ENCODE assay signal across 15 cellular contexts in genomic region chr2:188773075-188773474, GRCh38.
DNase-seq lines count a peak whose midpoint lies in the region; ATAC-seq, FAIRE-seq and TF ChIP-seq lines count a peak whose summit lies in the region.
"Had no signal": no experiment of that assay in that cellular context is flagged by ENCODE, and none has a peak within 500 bp of the region (broad histone marks: within the 10 kb centered on the region; RNA-seq: fewer than 3 reads in every experiment).

No MANE protein-coding gene starts in this region.

- no peaks in the 10 kb centered on the region for H3K9me3 ChIP-seq in Peyer's patch
- H3K9me3 ChIP-seq: Caco-2, heart left ventricle had no signal

- H3K4me3 ChIP-seq in epithelial cell of esophagus (ENCODE audit: low read length), result no peak overlapping the region
- H3K4me3 ChIP-seq in Peyer's patch, result no peak overlapping the region
- H3K4me3 ChIP-seq: heart left ventricle had no signal

- DNase-seq in AML-193 (lab: John Stamatoyannopoulos, UW) (peak; percentile 2), HTR-8/SVneo (ENCODE audit: insufficient read length, low spot score) (no peak), NCI-H510A treated with DMSO at 0.1 percent for 48 hours (lab: John Stamatoyannopoulos, UW) (peak; percentile 80), epithelial cell of esophagus (ENCODE audit: low read depth) (peak; percentile 86), Peyer's patch (no peak)
- DNase-seq: activated CD4-positive, alpha-beta T cell treated with anti-CD3 and anti-CD28 coated beads, Interleukin-2, amount 50 U/mL, for 4 hours; activated naive CD8-positive, alpha-beta T cell treated with anti-CD3 and anti-CD28 coated beads, Interleukin-2, amount 50 U/mL, for 24 hours; activated T-cell treated with anti-CD3 and anti-CD28 coated beads, Interleukin-2, amount 50 U/mL, for 48 hours; Caco-2; heart left ventricle; islet precursor cell had no signal

- no peak for TF ChIP-seq POLR2A in Peyer's patch (IDR thresholded peaks at IDR 0.05)

- TF ChIP-seq CTCF in epithelial cell of esophagus (IDR thresholded peaks at IDR 0.05; ENCODE audit: insufficient read depth, low read depth, low read length, missing control alignments) (no peak), Peyer's patch (IDR thresholded peaks at IDR 0.05) (no peak)

- no peaks in the 10 kb centered on the region for H3K4me1 ChIP-seq in Peyer's patch
- H3K4me1 ChIP-seq: heart left ventricle had no signal

- H3K36me3 ChIP-seq in Peyer's patch, result no peaks in the 10 kb centered on the region
- H3K36me3 ChIP-seq: heart left ventricle had no signal

- ATAC-seq in GM18870 (IDR thresholded peaks at IDR 0.05; ENCODE audit: unreplicated experiment) (no peak), HG03159 (IDR thresholded peaks at IDR 0.05; ENCODE audit: unreplicated experiment) (no peak), GM21367 (IDR thresholded peaks at IDR 0.05; ENCODE audit: unreplicated experiment) (no peak)
- ATAC-seq: activated naive CD8-positive, alpha-beta T cell treated with anti-CD3 and anti-CD28 coated beads, Interleukin-2, amount 50 U/mL, for 24 hours; heart left ventricle had no signal

- FAIRE-seq in HTR-8/SVneo (lab: Jason Lieb, UNC), result peak; percentile 20
- FAIRE-seq: endometrium had no signal

- H3K27me3 ChIP-seq in Peyer's patch, result no peaks in the 10 kb centered on the region
- H3K27me3 ChIP-seq: heart left ventricle had no signal

- no peak overlapping the region for H3K27ac ChIP-seq in Peyer's patch
- H3K27ac ChIP-seq: heart left ventricle had no signal

Comparison
In these comparisons a context has a peak if more than half of its experiments do, and no peak if none do; other contexts are left out.
1. DNase-seq: peak in AML-193 (2 of 2), NCI-H510A treated with DMSO at 0.1 percent for 48 hours (single experiment) and epithelial cell of esophagus (single experiment); none in HTR-8/SVneo (single experiment) and Peyer's patch (0 of 3).